ENCODE assay signal across 9 cellular contexts in the genomic region with DNA sequence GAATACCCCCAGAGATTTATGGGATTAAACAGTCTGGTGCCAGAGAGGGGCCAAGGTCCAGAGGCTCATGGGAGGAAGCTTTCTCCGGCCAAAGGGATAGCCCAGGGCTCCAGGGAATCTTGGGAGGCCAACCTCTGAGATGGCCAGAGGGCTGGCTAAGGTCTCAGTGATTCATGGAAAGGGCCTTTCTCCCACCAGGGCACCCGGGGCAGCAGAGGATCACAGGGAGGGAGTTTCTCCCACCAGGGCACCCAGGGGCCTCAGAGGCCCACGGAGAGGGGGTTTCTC. TPM values are rescaled to one million over a fixed set of nuclear protein-coding genes. Genes with fewer than 3 reads are reported as not detected.
A peak's percentile ranks its signal among the peaks of the same experiment; 100 is the strongest.
DNase-seq lines count a peak whose midpoint lies in the region; ATAC-seq and TF ChIP-seq lines count a peak whose summit lies in the region.
"Had no signal": no experiment of that assay in that cellular context is flagged by ENCODE, and none has a peak within 500 bp of the region (broad histone marks: within the 10 kb centered on the region; RNA-seq: fewer than 3 reads in every experiment).

No MANE protein-coding gene starts in this region.

- H3K9me3 ChIP-seq in colonic mucosa (no peaks in the 10 kb centered on the region), muscle layer of colon (ENCODE audit: low read length) (no peaks in the 10 kb centered on the region), tibial nerve (no peaks in the 10 kb centered on the region)
- H3K9me3 ChIP-seq in effector memory CD4-positive, alpha-beta T cell (ENCODE audit: control insufficient read depth, low read length), result no peaks in the 10 kb centered on the region

- no peak for TF ChIP-seq POLR2A in tibial nerve (IDR thresholded peaks at IDR 0.05)

- H3K9me3 Mint-ChIP-seq in activated CD4-positive, alpha-beta T cell treated with anti-CD3 and anti-CD28 coated beads for 36 hours (ENCODE audit: low read depth), result no peaks in the 10 kb centered on the region
- H3K9me3 Mint-ChIP-seq: naive B cell had no signal

- CTCF ChIA-PET in activated CD4-positive, alpha-beta T cell treated with anti-CD3 and anti-CD28 coated beads for 36 hours (lab: Charles Lee), result interaction anchor here (0.6 to 3.5 kb wide), 36 partner anchors 9 to 432 kb away, joined by 3 to 44 read pairs (median 5); partner anchors contain the start of genes BCAT2, CA11, DHDH and GYS1

- ATAC-seq in activated CD4-positive, alpha-beta T cell treated with anti-CD3 and anti-CD28 coated beads for 36 hours, result no peak

- H3K27ac ChIP-seq in colonic mucosa, result peak overlapping the region; percentile 34
- peak overlapping the region; percentile 67 for H3K27ac ChIP-seq in muscle layer of colon (ENCODE audit: low read depth, low read length)
- peak overlapping the region; percentile 50 to 95 (median 69) for H3K27ac ChIP-seq in tibial nerve
- H3K27ac ChIP-seq in effector memory CD4-positive, alpha-beta T cell (ENCODE audit: insufficient read depth, low read length, poor library complexity, severe bottlenecking), result no peak overlapping the region

- no peak overlapping the region for H3K4me3 ChIP-seq in colonic mucosa
- H3K4me3 ChIP-seq in muscle layer of colon (ENCODE audit: low read depth in 1 of 2, low read length in 2 of 2), result peak overlapping the region in 1 of 2 donors; percentile 76
- no peak overlapping the region for H3K4me3 ChIP-seq in tibial nerve
- no peak overlapping the region for H3K4me3 ChIP-seq in effector memory CD4-positive, alpha-beta T cell (ENCODE audit: insufficient read depth, low read depth, low read length, poor library complexity, severe bottlenecking)

- H3K27me3 ChIP-seq in colonic mucosa (no peaks in the 10 kb centered on the region), muscle layer of colon (ENCODE audit: control insufficient read depth in 1 of 2, insufficient read depth in 2 of 2, low read length in 2 of 2) (no peaks in the 10 kb centered on the region), tibial nerve (no peaks in the 10 kb centered on the region)
- no peaks in the 10 kb centered on the region for H3K27me3 ChIP-seq in effector memory CD4-positive, alpha-beta T cell (replicated peaks; ENCODE audit: control insufficient read depth, insufficient read depth, low read length, poor library complexity, severe bottlenecking)

- H3K27ac Mint-ChIP-seq in activated CD4-positive, alpha-beta T cell treated with anti-CD3 and anti-CD28 coated beads for 36 hours, result peak overlapping the region; percentile 82

- POLR2A ChIA-PET in activated CD4-positive, alpha-beta T cell treated with anti-CD3 and anti-CD28 coated beads for 36 hours (lab: Charles Lee), result interaction anchor here (0.7 to 1.1 kb wide), 3 partner anchors 11 to 172 kb away, joined by 3 to 4 read pairs (median 4); no protein-coding TSS in a partner anchor

- 41 to 50% methylated on average over 3 of the region's 3 CpGs for WGBS in tibial nerve, 2 donors

- H3K4me1 ChIP-seq in colonic mucosa, result no peaks in the 10 kb centered on the region
- peaks cover 19% of the 10 kb centered on the region for H3K4me1 ChIP-seq in muscle layer of colon (ENCODE audit: insufficient read depth, low read length)
- H3K4me1 ChIP-seq in tibial nerve, result peaks cover 0 to 22% (median 6%) of the 10 kb centered on the region in 4 donors
- H3K4me1 ChIP-seq in effector memory CD4-positive, alpha-beta T cell (ENCODE audit: control insufficient read depth, insufficient read depth, low read length, poor library complexity, severe bottlenecking), result peaks cover 3% of the 10 kb centered on the region

- intact Hi-C loops in activated CD4-positive, alpha-beta T cell treated with anti-CD3 and anti-CD28 coated beads for 36 hours (cut with DNase I, micrococcal nuclease), result loop anchor here (1.0 kb wide), 11 partner anchors 16 to 176 kb away; partner anchors contain the start of genes BAX (in 1 of the 2), BCAT2 (in 1 of the 2), CA11 (in 1 of the 2) and NUCB1 (in 1 of the 2)
- intact Hi-C loops in colonic mucosa (cut with DNase I), result loop anchor here (2.0 to 5.0 kb wide), 2 partner anchors 39 to 172 kb away; partner anchors contain the start of gene FTL

- peaks cover 7% of the 10 kb centered on the region for H3K4me1 Mint-ChIP-seq in activated CD4-positive, alpha-beta T cell treated with anti-CD3 and anti-CD28 coated beads for 36 hours

- H3K9ac ChIP-seq in colonic mucosa (ENCODE audit: low read depth in 2 of 2, low read length in 2 of 2) (no peak overlapping the region), muscle layer of colon (ENCODE audit: low read length) (peak overlapping the region; percentile 58)

- no peak overlapping the region for H3K4me3 Mint-ChIP-seq in activated CD4-positive, alpha-beta T cell treated with anti-CD3 and anti-CD28 coated beads for 36 hours

- TF ChIP-seq EP300 in tibial nerve (IDR thresholded peaks at IDR 0.05), result no peak

- no peaks in the 10 kb centered on the region for H3K27me3 Mint-ChIP-seq in activated CD4-positive, alpha-beta T cell treated with anti-CD3 and anti-CD28 coated beads for 36 hours
- H3K27me3 Mint-ChIP-seq: naive B cell had no signal

- no peak for TF ChIP-seq CTCF in colonic mucosa (IDR thresholded peaks at IDR 0.05)
- no peak for TF ChIP-seq CTCF in tibial nerve (IDR thresholded peaks at IDR 0.05)

- no peak for DNase-seq in activated CD4-positive, alpha-beta T cell treated with anti-CD3 and anti-CD28 coated beads for 36 hours
- no peak for DNase-seq in activated CD4-positive, alpha-beta T cell treated with anti-CD3 and anti-CD28 coated beads for 48 hours
- DNase-seq in colonic mucosa (peak; percentile 50), tibial nerve (ENCODE audit: low spot score in 2 of 2) (no peak), RPMI8226 (no peak), globus pallidus (ENCODE audit: low spot score) (no peak)
- no peak for DNase-seq in effector memory CD4-positive, alpha-beta T cell

- H3K36me3 ChIP-seq in colonic mucosa (no peaks in the 10 kb centered on the region), muscle layer of colon (ENCODE audit: insufficient read depth, low read length) (no peaks in the 10 kb centered on the region), tibial nerve (peaks cover 0 to 36% (median 0%) of the 10 kb centered on the region in 3 donors)
- no peaks in the 10 kb centered on the region for H3K36me3 ChIP-seq in effector memory CD4-positive, alpha-beta T cell (ENCODE audit: control insufficient read depth, insufficient read depth, low read length)

- H3K36me3 Mint-ChIP-seq in activated CD4-positive, alpha-beta T cell treated with anti-CD3 and anti-CD28 coated beads for 36 hours (ENCODE audit: low read depth), result peaks cover 4% of the 10 kb centered on the region
- H3K36me3 Mint-ChIP-seq: naive B cell had no signal

RNA-seq across cellular contexts. Expression of gene BCAT2, which starts 15.0 kb away (rescaled TPM):
- 10 to 100 TPM; 65.9 to 70.3 TPM for total RNA-seq in activated CD4-positive, alpha-beta T cell treated with anti-CD3 and anti-CD28 coated beads for 36 hours
- total RNA-seq in colonic mucosa (10 to 100 TPM; 74.8 to 85.5 TPM), tibial nerve (100 to 1,000 TPM in 1 of 4 donors, 10 to 100 TPM in 3; 75.8 to 108 (median 88.3) TPM)

RNA-seq across cellular contexts. Expression of gene FGF21, which starts 40.5 kb away (rescaled TPM):
- total RNA-seq in activated CD4-positive, alpha-beta T cell treated with anti-CD3 and anti-CD28 coated beads for 36 hours, result not detected
- total RNA-seq in colonic mucosa, result not detected
- total RNA-seq in tibial nerve, result not detected

RNA-seq across cellular contexts. Expression of gene HSD17B14, which starts 40.5 kb away (rescaled TPM):
- under 1 TPM; 0.21 to 0.83 TPM for total RNA-seq in activated CD4-positive, alpha-beta T cell treated with anti-CD3 and anti-CD28 coated beads for 36 hours
- 1 to 10 TPM in 1 of 2 donors, under 1 TPM in 1; 0.79 to 2.8 TPM for total RNA-seq in colonic mucosa
- total RNA-seq in tibial nerve, result 10 to 100 TPM; 20.1 to 34.5 (median 26.3) TPM

RNA-seq across cellular contexts. Expression of gene FUT1, which starts 43.4 kb away (rescaled TPM):
- total RNA-seq in activated CD4-positive, alpha-beta T cell treated with anti-CD3 and anti-CD28 coated beads for 36 hours, result under 1 TPM; 0.23 to 0.32 TPM
- total RNA-seq in colonic mucosa (under 1 TPM; 0.59 to 0.80 TPM), tibial nerve (1 to 10 TPM in 3 of 4 donors, under 1 TPM in 1; 0.98 to 4.2 (median 2.4) TPM)

RNA-seq across cellular contexts. Expression of gene IZUMO1, which starts 49.1 kb away (rescaled TPM):
- total RNA-seq in activated CD4-positive, alpha-beta T cell treated with anti-CD3 and anti-CD28 coated beads for 36 hours, result not detected
- total RNA-seq in colonic mucosa, result not detected
- under 1 TPM in 2 of 4 donors, not detected in 2; 0.21 to 0.30 TPM for total RNA-seq in tibial nerve

Comparison
In these comparisons a context has a peak if more than half of its experiments do, and no peak if none do; other contexts are left out.
1. RNA of gene HSD17B14, which starts 40.5 kb away (total RNA-seq): 20.1 to 34.5 TPM in tibial nerve; 0.79 to 2.8 TPM in colonic mucosa and 0.21 to 0.83 TPM in activated CD4-positive, alpha-beta T cell treated with anti-CD3 and anti-CD28 coated beads for 36 hours; every median in the first group is over 4 times any median in the second.